In the genomic region with DNA sequence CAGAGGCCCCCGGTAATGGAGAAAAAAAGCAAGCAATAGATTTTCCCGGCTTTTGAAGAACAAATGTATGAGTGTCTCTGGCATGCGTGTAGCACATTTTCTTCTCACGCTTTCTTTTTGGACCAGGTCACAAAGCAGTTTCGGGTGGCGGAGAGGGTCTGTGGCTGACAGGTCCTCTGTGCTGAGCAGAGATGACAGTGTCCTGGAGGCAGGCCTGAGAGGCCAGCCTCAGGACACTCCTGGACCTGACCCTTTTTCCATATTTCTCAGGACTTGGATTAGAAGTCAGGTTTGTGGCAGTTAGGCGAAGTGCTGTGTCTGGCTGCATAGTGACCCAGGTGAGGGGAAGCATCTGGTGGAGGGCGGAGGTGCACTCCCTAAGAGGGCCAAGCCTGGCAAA, we compare ENCODE assay signal across 20 cellular contexts. TPM values are rescaled to one million over a fixed set of nuclear protein-coding genes. Genes with fewer than 3 reads are reported as not detected.
DNase-seq lines count a peak whose midpoint lies in the region; ATAC-seq and TF ChIP-seq lines count a peak whose summit lies in the region.
"Had no signal": no experiment of that assay in that cellular context is flagged by ENCODE, and none has a peak within 500 bp of the region (broad histone marks: within the 10 kb centered on the region; RNA-seq: fewer than 3 reads in every experiment).

No MANE protein-coding gene starts in this region.

- POLR2A ChIA-PET in activated CD8-positive, alpha-beta T cell treated with anti-CD3 and anti-CD28 coated beads, Interleukin-2, amount 10 ng/mL, durations not matched to agents 7 days and 5 days (lab: Charles Lee): interaction anchor here (1.0 to 1.8 kb wide), 2 partner anchors 12 to 13 kb away, joined by 3 to 5 read pairs; no protein-coding TSS in a partner anchor

- ATAC-seq in Right ventricle myocardium superior (ENCODE audit: poor library complexity): no peak
- no peak for ATAC-seq in activated CD8-positive, alpha-beta T cell treated with anti-CD3 and anti-CD28 coated beads, Interleukin-2, amount 10 ng/mL, durations not matched to agents 7 days and 5 days
- no peak for ATAC-seq in lower lobe of right lung
- no peak for ATAC-seq in HG03159 (IDR thresholded peaks at IDR 0.05; ENCODE audit: unreplicated experiment)
- ATAC-seq: WTC11 had no signal

- H3K27ac ChIP-seq in cardiac muscle cell (peak overlapping the region; percentile 45), lower lobe of right lung (peak overlapping the region; percentile 16), substantia nigra (ENCODE audit: low read depth, low read length, poor library complexity, severe bottlenecking) (peak overlapping the region; percentile 72), tibial nerve (peak overlapping the region in 2 of 4 donors; percentile 1 to 25)
- H3K27ac ChIP-seq: HL-60, SK-N-MC had no signal

- DNase-seq in cardiac muscle cell (ENCODE audit: low read depth in 1 of 2, low spot score in 1 of 2) (no peak), Right ventricle myocardium superior (no peak), lower lobe of right lung (no peak), substantia nigra (lab: John Stamatoyannopoulos, UW) (no peak), tibial nerve (ENCODE audit: low spot score in 2 of 2) (no peak), pons (ENCODE audit: low spot score) (no peak)
- no peak for DNase-seq in activated CD8-positive, alpha-beta T cell treated with anti-CD3 and anti-CD28 coated beads, Interleukin-2, amount 10 ng/mL, durations not matched to agents 7 days and 5 days
- DNase-seq: activated effector memory CD4-positive, alpha-beta T cell treated with Interleukin-2 at 50 U/mL for 16 hours; amniotic stem cell; DMS79; effector CD8-positive, alpha-beta T cell; NCI-H1436 treated with DMSO at 0.1 percent for 48 hours; NCI-H774; OCI-M1; small intestine; stimulated activated CD4-positive, alpha-beta T cell treated with anti-CD3 and anti-CD28 coated beads, Interleukin-4, amount 100 ng/mL, for 24 hours had no signal

- H3K27ac Mint-ChIP-seq in activated CD8-positive, alpha-beta T cell treated with anti-CD3 and anti-CD28 coated beads, Interleukin-2, amount 10 ng/mL, durations not matched to agents 7 days and 5 days: peak overlapping the region; percentile 30

- H3K27me3 ChIP-seq in cardiac muscle cell: no peaks in the 10 kb centered on the region
- H3K27me3 ChIP-seq in lower lobe of right lung (ENCODE audit: low read depth): no peaks in the 10 kb centered on the region
- no peaks in the 10 kb centered on the region for H3K27me3 ChIP-seq in tibial nerve

- intact Hi-C loops in Right ventricle myocardium superior (cut with DNase I): no loop called here
- intact Hi-C loops in lower lobe of right lung (cut with DNase I): no loop called here

- no peaks in the 10 kb centered on the region for H3K9me3 Mint-ChIP-seq in activated CD8-positive, alpha-beta T cell treated with anti-CD3 and anti-CD28 coated beads, Interleukin-2, amount 10 ng/mL, durations not matched to agents 7 days and 5 days (ENCODE audit: insufficient read depth)

- TF ChIP-seq CTCF in cardiac muscle cell (IDR thresholded peaks at IDR 0.05; ENCODE audit: low read depth, low read length) (no peak), lower lobe of right lung (IDR thresholded peaks at IDR 0.05) (no peak), tibial nerve (IDR thresholded peaks at IDR 0.05) (no peak)

- H3K4me1 Mint-ChIP-seq in activated CD8-positive, alpha-beta T cell treated with anti-CD3 and anti-CD28 coated beads, Interleukin-2, amount 10 ng/mL, durations not matched to agents 7 days and 5 days (ENCODE audit: low read depth): peaks cover 64% of the 10 kb centered on the region

- no peaks in the 10 kb centered on the region for H3K9me3 ChIP-seq in cardiac muscle cell (ENCODE audit: low read depth)
- H3K9me3 ChIP-seq in lower lobe of right lung: no peaks in the 10 kb centered on the region
- H3K9me3 ChIP-seq in tibial nerve: no peaks in the 10 kb centered on the region

- CTCF ChIA-PET in activated CD8-positive, alpha-beta T cell treated with anti-CD3 and anti-CD28 coated beads, Interleukin-2, amount 10 ng/mL, durations not matched to agents 7 days and 5 days (lab: Charles Lee): interaction anchor here (3.5 kb wide), 1 partner anchor 13 kb away, joined by 19 read pairs; no protein-coding TSS in a partner anchor

- H3K4me3 ChIP-seq in cardiac muscle cell (no peak overlapping the region), lower lobe of right lung (no peak overlapping the region), tibial nerve (no peak overlapping the region)
- H3K4me3 ChIP-seq: SK-N-MC had no signal

- peaks cover 72% of the 10 kb centered on the region for H3K36me3 Mint-ChIP-seq in activated CD8-positive, alpha-beta T cell treated with anti-CD3 and anti-CD28 coated beads, Interleukin-2, amount 10 ng/mL, durations not matched to agents 7 days and 5 days (ENCODE audit: low read depth)

- H3K4me3 Mint-ChIP-seq in activated CD8-positive, alpha-beta T cell treated with anti-CD3 and anti-CD28 coated beads, Interleukin-2, amount 10 ng/mL, durations not matched to agents 7 days and 5 days: no peak overlapping the region
- H3K4me3 Mint-ChIP-seq: WTC11 had no signal

- no peak for TF ChIP-seq EP300 in tibial nerve (IDR thresholded peaks at IDR 0.05)

- no peaks in the 10 kb centered on the region for H3K27me3 Mint-ChIP-seq in activated CD8-positive, alpha-beta T cell treated with anti-CD3 and anti-CD28 coated beads, Interleukin-2, amount 10 ng/mL, durations not matched to agents 7 days and 5 days (ENCODE audit: low read depth)

- no peak for TF ChIP-seq POLR2A in tibial nerve (IDR thresholded peaks at IDR 0.05)

- 79 to 89% methylated on average over 8 of the region's 8 CpGs for WGBS in tibial nerve, 2 donors

- H3K4me1 ChIP-seq in cardiac muscle cell (ENCODE audit: low read depth) (peaks cover 22% of the 10 kb centered on the region), lower lobe of right lung (peaks cover 27% of the 10 kb centered on the region), tibial nerve (peaks cover 0 to 32% (median 4%) of the 10 kb centered on the region in 4 donors)

- H3K36me3 ChIP-seq in cardiac muscle cell (no peaks in the 10 kb centered on the region), lower lobe of right lung (peaks cover 65% of the 10 kb centered on the region), tibial nerve (peaks cover 0 to 94% (median 7%) of the 10 kb centered on the region in 3 donors)

RNA-seq across cellular contexts. Expression of a gene that starts 52.9 kb away (rescaled TPM):
- total RNA-seq in cardiac muscle cell (26.3 and 35.7 TPM in 2 replicates), Right ventricle myocardium superior (65.7 TPM), lower lobe of right lung (178 TPM), tibial nerve (10 to 100 TPM; 61.2 to 77.9 (median 75.1) TPM)
- polyA plus RNA-seq in cardiac muscle cell: 15.1 and 34.8 TPM in 2 replicates
- 100 to 1,000 TPM; 214 to 215 TPM for total RNA-seq in activated CD8-positive, alpha-beta T cell treated with anti-CD3 and anti-CD28 coated beads, Interleukin-2, amount 10 ng/mL, durations not matched to agents 7 days and 5 days
